In genomic region chr18:31066267-31066666, GRCh38 we compare ENCODE assay signal across 2 cellular contexts.
TF ChIP-seq lines count a peak whose summit lies in the region.

No MANE protein-coding gene starts in this region.

TF ChIP-seq in HepG2, 621 proteins besides CTCF, POLR2A, EP300 and RAD21:
- no peak for TF ChIP-seq SP2 (CRISPR knock-in tag; IDR thresholded peaks at IDR 0.05)
- peak; percentile 87 to 96 for TF ChIP-seq MAFK (conservative IDR thresholded peaks at IDR 0.05 in 1 of 2, IDR thresholded peaks at IDR 0.05 in 1 of 2; ENCODE audit: low read length in 2 of 2)
- TF ChIP-seq MAFF (IDR thresholded peaks at IDR 0.05; ENCODE audit: low read depth, low read length): peak; percentile 94
TF ChIP-seq in HepG2: peak in this region for 2.

TF ChIP-seq in K562, 482 proteins besides CTCF, POLR2A, EP300 and RAD21:
- TF ChIP-seq MAFK (IDR thresholded peaks at IDR 0.05; ENCODE audit: low read length) (peak; percentile 92), HEY1 (CRISPR knock-in tag; IDR thresholded peaks at IDR 0.05; ENCODE audit: borderline replicate concordance) (no peak), MAX (CRISPR knock-in tag; IDR thresholded peaks at IDR 0.05) (no peak), MAFF (IDR thresholded peaks at IDR 0.05; ENCODE audit: low read length) (peak; percentile 87), ZNF780A (CRISPR knock-in tag; IDR thresholded peaks at IDR 0.05) (no peak), ZNF766 (CRISPR knock-in tag; conservative IDR thresholded peaks at IDR 0.05) (no peak), ZNF282 (CRISPR knock-in tag; IDR thresholded peaks at IDR 0.05) (no peak), C11orf30 (IDR thresholded peaks at IDR 0.05; ENCODE audit: low read depth) (peak; percentile 87), ZNF316 (IDR thresholded peaks at IDR 0.05) (peak; percentile 95), MAFG (tag; conservative IDR thresholded peaks at IDR 0.05) (peak; percentile 83), GTF2A2 (tag; IDR thresholded peaks at IDR 0.05) (no peak)
